Comparison of ENCODE assay signal across 1 cellular context in genomic region chr10:72455889-72456588, GRCh38.
TF ChIP-seq lines count a peak whose summit lies in the region.

No MANE protein-coding gene starts in this region.

TF ChIP-seq in SK-N-SH treated with all-trans-retinoic acid at 6 μM for 48 hours, 23 proteins besides CTCF, POLR2A, EP300 and RAD21 (continued from another document):
- TF ChIP-seq CSRNP3 (CRISPR knock-in tag; IDR thresholded peaks at IDR 0.05) (no peak), CSDC2 (CRISPR knock-in tag; IDR thresholded peaks at IDR 0.05) (no peak)
